In genomic region chr1:7432102-7432895, GRCh38 we compare ENCODE assay signal across 18 cellular contexts.
"Had no signal": no experiment of that assay in that cellular context is flagged by ENCODE, and none has a peak within 500 bp of the region (broad histone marks: within the 10 kb centered on the region; RNA-seq: fewer than 3 reads in every experiment).

No MANE protein-coding gene starts in this region.

- ATAC-seq: activated T-cell treated with anti-CD3 and anti-CD28 coated beads, Interleukin-2, amount 50 U/mL, for 72 hours; left ventricle myocardium superior; pancreas; sciatic nerve; stimulated activated naive CD8-positive, alpha-beta T cell treated with anti-CD3 and anti-CD28 coated beads, Interleukin-15, amount 100 ng/mL, for 72 hours had no signal

- H3K4me3 Mint-ChIP-seq: activated CD4-positive, alpha-beta T cell treated with anti-CD3 and anti-CD28 coated beads, Interleukin-2, amount 10 ng/mL, durations not matched to agents 7 days and 5 days; activated naive CD8-positive, alpha-beta T cell treated with anti-CD3 and anti-CD28 coated beads for 36 hours; activated T-cell treated with anti-CD3 and anti-CD28 coated beads, Interleukin-2, amount 50 U/mL, for 72 hours; brain; central memory CD8-positive, alpha-beta T cell; stimulated activated naive CD8-positive, alpha-beta T cell treated with anti-CD3 and anti-CD28 coated beads, Interleukin-15, amount 100 ng/mL, for 72 hours; type B pancreatic cell had no signal

- H3K27me3 Mint-ChIP-seq: activated CD4-positive, alpha-beta T cell treated with anti-CD3 and anti-CD28 coated beads, Interleukin-2, amount 10 ng/mL, durations not matched to agents 7 days and 5 days; activated naive CD8-positive, alpha-beta T cell treated with anti-CD3 and anti-CD28 coated beads for 36 hours; stimulated activated naive CD8-positive, alpha-beta T cell treated with anti-CD3 and anti-CD28 coated beads, Interleukin-15, amount 100 ng/mL, for 72 hours; type B pancreatic cell had no signal

- H3K27ac ChIP-seq: pancreas had no signal

- H3K36me3 Mint-ChIP-seq: activated naive CD8-positive, alpha-beta T cell treated with anti-CD3 and anti-CD28 coated beads for 36 hours; brain; type B pancreatic cell had no signal

- H3K4me1 Mint-ChIP-seq: activated CD4-positive, alpha-beta T cell treated with anti-CD3 and anti-CD28 coated beads, Interleukin-2, amount 10 ng/mL, durations not matched to agents 7 days and 5 days; activated naive CD8-positive, alpha-beta T cell treated with anti-CD3 and anti-CD28 coated beads for 36 hours; central memory CD8-positive, alpha-beta T cell; stimulated activated naive CD8-positive, alpha-beta T cell treated with anti-CD3 and anti-CD28 coated beads, Interleukin-15, amount 100 ng/mL, for 72 hours had no signal

- H3K4me3 ChIP-seq: pancreas had no signal

- H3K27ac Mint-ChIP-seq: activated CD4-positive, alpha-beta T cell treated with anti-CD3 and anti-CD28 coated beads, Interleukin-2, amount 10 ng/mL, durations not matched to agents 7 days and 5 days; activated naive CD8-positive, alpha-beta T cell treated with anti-CD3 and anti-CD28 coated beads for 36 hours; activated T-cell treated with anti-CD3 and anti-CD28 coated beads, Interleukin-2, amount 50 U/mL, for 72 hours; brain; type B pancreatic cell had no signal

- H3K9me3 Mint-ChIP-seq: activated CD4-positive, alpha-beta T cell treated with anti-CD3 and anti-CD28 coated beads, Interleukin-2, amount 10 ng/mL, durations not matched to agents 7 days and 5 days; activated naive CD8-positive, alpha-beta T cell treated with anti-CD3 and anti-CD28 coated beads for 36 hours; activated T-cell treated with anti-CD3 and anti-CD28 coated beads, Interleukin-2, amount 50 U/mL, for 72 hours; central memory CD8-positive, alpha-beta T cell; stimulated activated naive CD8-positive, alpha-beta T cell treated with anti-CD3 and anti-CD28 coated beads, Interleukin-15, amount 100 ng/mL, for 72 hours; type B pancreatic cell had no signal

- H3K27me3 ChIP-seq: pancreas had no signal

- H3K4me1 ChIP-seq: pancreas had no signal

- H3K36me3 ChIP-seq: pancreas had no signal

- H3K9me3 ChIP-seq: pancreas had no signal

- DNase-seq: activated CD4-positive, alpha-beta T cell treated with anti-CD3 and anti-CD28 coated beads, Interleukin-2, amount 10 ng/mL, durations not matched to agents 7 days and 5 days; activated CD8-positive, alpha-beta memory T cell treated with anti-CD3 and anti-CD28 coated beads, Interleukin-2, amount 50 U/mL, for 48 hours; activated gamma-delta T cell treated with Interleukin-2 at 50 U/mL for 16 hours; activated naive CD8-positive, alpha-beta T cell treated with anti-CD3 and anti-CD28 coated beads for 36 hours; activated T-cell treated with anti-CD3 and anti-CD28 coated beads, Interleukin-2, amount 50 U/mL, for 72 hours; effector memory CD4-positive, alpha-beta T cell; foreskin fibroblast; glutamatergic neuron; hypothalamus; left ventricle myocardium superior; mesenchymal stem cell; stimulated activated CD4-positive, alpha-beta T cell treated with anti-CD3 and anti-CD28 coated beads, Interleukin-1b, Interleukin-23, amount 100 ng/mL, for 48 hours; stimulated activated naive CD8-positive, alpha-beta T cell treated with anti-CD3 and anti-CD28 coated beads, Interleukin-15, amount 100 ng/mL, for 72 hours had no signal
